ENCODE assay signal across 28 cellular contexts in genomic region chr17:60923000-60923399, GRCh38.
DNase-seq lines count a peak whose midpoint lies in the region; ATAC-seq, FAIRE-seq and TF ChIP-seq lines count a peak whose summit lies in the region.
"Had no signal": no experiment of that assay in that cellular context is flagged by ENCODE, and none has a peak within 500 bp of the region (broad histone marks: within the 10 kb centered on the region; RNA-seq: fewer than 3 reads in every experiment).

No MANE protein-coding gene starts in this region.

- no peak overlapping the region for H3K4me3 Mint-ChIP-seq in astrocyte (ENCODE audit: unreplicated experiment)
- H3K4me3 Mint-ChIP-seq in nephron progenitor cell: no peak overlapping the region
- H3K4me3 Mint-ChIP-seq: CD14-positive monocyte; CD4-positive, alpha-beta memory T cell; CD4-positive, CD25-positive, alpha-beta regulatory T cell; CD8-positive, alpha-beta memory T cell had no signal

- 91% methylated on average over 1 of the region's 1 CpG for WGBS in A549 (ENCODE audit: missing lambda C conversion rate)

- TF ChIP-seq RAD21 in A549 (conservative IDR thresholded peaks at IDR 0.05 in 1 of 2, IDR thresholded peaks at IDR 0.05 in 1 of 2) (no peak), neural cell (conservative IDR thresholded peaks at IDR 0.05) (no peak)

- H3K36me3 Mint-ChIP-seq in astrocyte (ENCODE audit: low read depth, unreplicated experiment) (peaks cover 5% of the 10 kb centered on the region), nephron progenitor cell (ENCODE audit: low read depth) (peaks cover 20% of the 10 kb centered on the region)

- H3K4me3 ChIP-seq in A549: no peak overlapping the region
- H3K4me3 ChIP-seq in astrocyte (ENCODE audit: insufficient read depth, low read depth, low read length): no peak overlapping the region
- H3K4me3 ChIP-seq in neural cell (ENCODE audit: low read length): no peak overlapping the region
- no peak overlapping the region for H3K4me3 ChIP-seq in SJCRH30
- H3K4me3 ChIP-seq: BLaER1, GM12878 had no signal

- no peak for TF ChIP-seq POLR2A in A549 (IDR thresholded peaks at IDR 0.05; ENCODE audit: low read length)

- DNase-seq in A549 (ENCODE audit: low read depth in 1 of 2, low spot score in 1 of 2): no peak
- no peak for DNase-seq in HEK293T (ENCODE audit: extremely low spot score)
- DNase-seq in astrocyte (ENCODE audit: low read depth): no peak
- no peak for DNase-seq in nephron progenitor cell
- DNase-seq in SJCRH30: no peak
- DNase-seq: ACHN; BE2C; C1 segment of cervical spinal cord; CD4-positive, alpha-beta memory T cell; CD4-positive, CD25-positive, alpha-beta regulatory T cell; CD8-positive, alpha-beta memory T cell; COR-L47; DMS 273 treated with DMSO at 0.1 percent for 48 hours; DMS153; DMS53; DMS79; DND-41; EL; GDM1 had no signal

- H3K9ac ChIP-seq in astrocyte (ENCODE audit: low read length) (no peak overlapping the region), neural cell (ENCODE audit: low read length) (no peak overlapping the region)
- H3K9ac ChIP-seq: BLaER1 had no signal

- H3K4me2 ChIP-seq in A549 (no peak overlapping the region), astrocyte (ENCODE audit: low read length) (no peak overlapping the region), neural cell (ENCODE audit: low read length) (peak overlapping the region; percentile 12)
- H3K4me2 ChIP-seq: BLaER1 had no signal

- H3K36me3 ChIP-seq in astrocyte (ENCODE audit: insufficient read depth, low read length): no peaks in the 10 kb centered on the region
- H3K36me3 ChIP-seq in neural cell (ENCODE audit: insufficient read depth, low read length): no peaks in the 10 kb centered on the region
- no peaks in the 10 kb centered on the region for H3K36me3 ChIP-seq in SJCRH30
- H3K36me3 ChIP-seq: BE2C, BLaER1 had no signal

- no peak overlapping the region for H3K27ac ChIP-seq in A549
- H3K27ac ChIP-seq in astrocyte (ENCODE audit: low read depth, low read length): no peak overlapping the region
- H3K27ac ChIP-seq in neural cell (ENCODE audit: low read length): no peak overlapping the region
- no peak overlapping the region for H3K27ac ChIP-seq in SJCRH30
- H3K27ac ChIP-seq: 22Rv1, BLaER1 had no signal

- H3K4me1 Mint-ChIP-seq in astrocyte (ENCODE audit: low read depth, unreplicated experiment): peaks cover 2% of the 10 kb centered on the region
- no peaks in the 10 kb centered on the region for H3K4me1 Mint-ChIP-seq in nephron progenitor cell
- H3K4me1 Mint-ChIP-seq: CD14-positive monocyte; CD4-positive, alpha-beta memory T cell; CD4-positive, CD25-positive, alpha-beta regulatory T cell; CD8-positive, alpha-beta memory T cell had no signal

- H3K9me3 ChIP-seq in A549 (no peaks in the 10 kb centered on the region), astrocyte (ENCODE audit: insufficient read depth, low read depth, low read length) (no peaks in the 10 kb centered on the region), neural cell (ENCODE audit: low read length) (no peaks in the 10 kb centered on the region), SJCRH30 (replicated peaks) (no peaks in the 10 kb centered on the region)
- H3K9me3 ChIP-seq: BE2C, BLaER1 had no signal

- TF ChIP-seq CTCF in A549 (IDR thresholded peaks at IDR 0.05) (no peak), astrocyte (IDR thresholded peaks at IDR 0.05; ENCODE audit: insufficient read depth, low read depth, low read length) (no peak), neural cell (IDR thresholded peaks at IDR 0.05; ENCODE audit: poor library complexity, severe bottlenecking) (no peak), nephron progenitor cell (IDR thresholded peaks at IDR 0.05) (no peak)

- no peaks in the 10 kb centered on the region for H4K20me1 ChIP-seq in astrocyte (ENCODE audit: insufficient read depth, low read length)
- H4K20me1 ChIP-seq in neural cell (ENCODE audit: insufficient read depth): no peaks in the 10 kb centered on the region
- H4K20me1 ChIP-seq: BLaER1 had no signal

- H3K79me2 ChIP-seq in astrocyte (ENCODE audit: insufficient read depth, low read length) (no peaks in the 10 kb centered on the region), neural cell (replicated peaks; ENCODE audit: insufficient read depth, low read length) (no peaks in the 10 kb centered on the region)

- ATAC-seq in A549: no peak
- no peak for ATAC-seq in GM21737 (IDR thresholded peaks at IDR 0.05; ENCODE audit: unreplicated experiment)
- ATAC-seq: GM12878 had no signal

- H3K4me1 ChIP-seq in A549 (peaks cover 4% of the 10 kb centered on the region; the same call in 1 of the 3 replicates), astrocyte (ENCODE audit: insufficient read depth, low read length) (no peaks in the 10 kb centered on the region), SJCRH30 (peaks cover 4% of the 10 kb centered on the region)
- H3K4me1 ChIP-seq: BE2C, BLaER1 had no signal

- peak; percentile 18 for FAIRE-seq in A549 (lab: Jason Lieb, UNC)
- peak; percentile 50 for FAIRE-seq in astrocyte (lab: Jason Lieb, UNC)
- FAIRE-seq: GM12878, GM12892, GM18507, GM19239 had no signal

- H3K9me3 Mint-ChIP-seq in astrocyte (ENCODE audit: unreplicated experiment): no peaks in the 10 kb centered on the region
- peaks cover 4% of the 10 kb centered on the region for H3K9me3 Mint-ChIP-seq in nephron progenitor cell
- H3K9me3 Mint-ChIP-seq: CD4-positive, alpha-beta memory T cell; CD4-positive, CD25-positive, alpha-beta regulatory T cell had no signal

- TF ChIP-seq EP300 in A549 (IDR thresholded peaks at IDR 0.05): no peak
- TF ChIP-seq EP300 in neural cell (conservative IDR thresholded peaks at IDR 0.05; ENCODE audit: poor library complexity, severe bottlenecking): no peak

- no peaks in the 10 kb centered on the region for H3K27me3 Mint-ChIP-seq in astrocyte (ENCODE audit: low read depth, unreplicated experiment)
- H3K27me3 Mint-ChIP-seq in nephron progenitor cell (ENCODE audit: low read depth, poor library complexity): no peaks in the 10 kb centered on the region
- H3K27me3 Mint-ChIP-seq: CD4-positive, alpha-beta memory T cell; CD4-positive, CD25-positive, alpha-beta regulatory T cell; CD8-positive, alpha-beta memory T cell had no signal

- H3K27me3 ChIP-seq in astrocyte (ENCODE audit: insufficient read depth, low read length) (no peaks in the 10 kb centered on the region), neural cell (ENCODE audit: insufficient read depth, low read depth, low read length) (no peaks in the 10 kb centered on the region), SJCRH30 (no peaks in the 10 kb centered on the region)
- H3K27me3 ChIP-seq: BE2C, BLaER1 had no signal

- H3K27ac Mint-ChIP-seq in astrocyte (ENCODE audit: unreplicated experiment) (no peak overlapping the region), nephron progenitor cell (no peak overlapping the region)
- H3K27ac Mint-ChIP-seq: CD14-positive monocyte; CD4-positive, alpha-beta memory T cell; CD4-positive, CD25-positive, alpha-beta regulatory T cell; CD8-positive, alpha-beta memory T cell had no signal

- CTCF ChIA-PET in A549 (lab: Yijun Ruan, JAX): interaction anchor here (1.1 kb wide), 2 partner anchors 9 to 191 kb away, joined by 3 read pairs; no protein-coding TSS in a partner anchor
- CTCF ChIA-PET in HEK293T (lab: Yijun Ruan, JAX): no interaction called here

- H3K9me2 ChIP-seq in neural cell (ENCODE audit: insufficient read depth, low read length): no peaks in the 10 kb centered on the region

- POLR2A ChIA-PET in A549 (lab: Yijun Ruan, JAX) (no interaction called here), HEK293T (lab: Yijun Ruan, JAX) (interaction anchor here (0.6 kb wide), 1 partner anchor 31 kb away, joined by 3 read pairs; no protein-coding TSS in a partner anchor)

- H3F3A ChIP-seq in neural cell (ENCODE audit: insufficient read depth, low read length, poor library complexity, severe bottlenecking): no peaks in the 10 kb centered on the region

- H2AFZ ChIP-seq in astrocyte (ENCODE audit: low read depth, low read length): no peak overlapping the region
- H2AFZ ChIP-seq in neural cell (ENCODE audit: low read depth, low read length): no peak overlapping the region

TF ChIP-seq in A549, 52 proteins besides CTCF, POLR2A, EP300 and RAD21:
- TF ChIP-seq FOSB (CRISPR knock-in tag; IDR thresholded peaks at IDR 0.05) (no peak), NFE2L2 (conservative IDR thresholded peaks at IDR 0.05; ENCODE audit: low read length) (no peak), HEYL (CRISPR knock-in tag; IDR thresholded peaks at IDR 0.05) (no peak), EHF (CRISPR knock-in tag; IDR thresholded peaks at IDR 0.05) (no peak), FOXS1 (CRISPR knock-in tag; IDR thresholded peaks at IDR 0.05) (no peak)
- TF ChIP-seq, protein P1, sequence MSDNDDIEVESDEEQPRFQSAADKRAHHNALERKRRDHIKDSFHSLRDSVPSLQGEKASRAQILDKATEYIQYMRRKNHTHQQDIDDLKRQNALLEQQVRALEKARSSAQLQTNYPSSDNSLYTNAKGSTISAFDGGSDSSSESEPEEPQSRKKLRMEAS (IDR thresholded peaks at IDR 0.05): no peak

TF ChIP-seq in HEK293T, 16 proteins besides CTCF, POLR2A, EP300 and RAD21:
- TF ChIP-seq ELF4 (IDR thresholded peaks at IDR 0.05) (no peak), ARNT (IDR thresholded peaks at IDR 0.05) (no peak)
- TF ChIP-seq, protein P2, sequence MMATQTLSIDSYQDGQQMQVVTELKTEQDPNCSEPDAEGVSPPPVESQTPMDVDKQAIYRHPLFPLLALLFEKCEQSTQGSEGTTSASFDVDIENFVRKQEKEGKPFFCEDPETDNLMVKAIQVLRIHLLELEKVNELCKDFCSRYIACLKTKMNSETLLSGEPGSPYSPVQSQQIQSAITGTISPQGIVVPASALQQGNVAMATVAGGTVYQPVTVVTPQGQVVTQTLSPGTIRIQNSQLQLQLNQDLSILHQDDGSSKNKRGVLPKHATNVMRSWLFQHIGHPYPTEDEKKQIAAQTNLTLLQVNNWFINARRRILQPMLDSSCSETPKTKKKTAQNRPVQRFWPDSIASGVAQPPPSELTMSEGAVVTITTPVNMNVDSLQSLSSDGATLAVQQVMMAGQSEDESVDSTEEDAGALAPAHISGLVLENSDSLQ (IDR thresholded peaks at IDR 0.05): 0 out of 2 replicates have a peak, but pooled peaks have one; percentile 12
TF ChIP-seq in HEK293T: peak in this region for 1.

TF ChIP-seq in neural cell, 6 proteins besides CTCF, POLR2A, EP300 and RAD21 (continues in another document):
- TF ChIP-seq POLR2AphosphoS5 (IDR thresholded peaks at IDR 0.05) (no peak), TAF1 (IDR thresholded peaks at IDR 0.05; ENCODE audit: low read depth) (no peak)
